ENCODE assay signal across 1 cellular context in genomic region chr6:32975886-32976285, GRCh38.
TF ChIP-seq lines count a peak whose summit lies in the region.

No MANE protein-coding gene starts in this region.

TF ChIP-seq in WTC11, 78 proteins besides CTCF, POLR2A, EP300 and RAD21 (continued from another document):
- TF ChIP-seq E2F5 (CRISPR knock-in tag; IDR thresholded peaks at IDR 0.05), result no peak
- TF ChIP-seq ZNF425 (CRISPR knock-in tag; conservative IDR thresholded peaks at IDR 0.05), result no peak
- TF ChIP-seq EMX1 (CRISPR knock-in tag; IDR thresholded peaks at IDR 0.05), result no peak; the same call in 1 of the 2 replicates
- no peak for TF ChIP-seq GABPB1 (CRISPR knock-in tag; IDR thresholded peaks at IDR 0.05)
- no peak for TF ChIP-seq RORB (CRISPR knock-in tag; IDR thresholded peaks at IDR 0.05)
- TF ChIP-seq ESRRA (CRISPR knock-in tag; IDR thresholded peaks at IDR 0.05; ENCODE audit: borderline replicate concordance), result no peak
